In genomic region chr14:68219407-68219806, GRCh38 we compare ENCODE assay signal across 22 cellular contexts.
"Had no signal": no experiment of that assay in that cellular context is flagged by ENCODE, and none has a peak within 500 bp of the region (broad histone marks: within the 10 kb centered on the region; RNA-seq: fewer than 3 reads in every experiment).

No MANE protein-coding gene starts in this region.

- H3K9me3 Mint-ChIP-seq: activated naive CD4-positive, alpha-beta T cell treated with anti-CD3 and anti-CD28 coated beads for 36 hours; activated T-helper 17 cell treated with anti-CD3 and anti-CD28 coated beads, Interleukin-2, amount 50 U/mL, for 72 hours; natural killer cell had no signal

- ATAC-seq: activated naive CD8-positive, alpha-beta T cell treated with anti-CD3 and anti-CD28 coated beads, Interleukin-2, amount 50 U/mL, for 24 hours; activated T-helper 17 cell treated with anti-CD3 and anti-CD28 coated beads, Interleukin-2, amount 50 U/mL, for 72 hours; gastrocnemius medialis; heart right ventricle; left lung; natural killer cell; right cardiac atrium had no signal

- H3K27ac ChIP-seq: gastrocnemius medialis, heart right ventricle, left lung, skin epidermis, transverse colon had no signal

- H3K4me3 Mint-ChIP-seq: activated naive CD4-positive, alpha-beta T cell treated with anti-CD3 and anti-CD28 coated beads for 36 hours; activated naive CD8-positive, alpha-beta T cell treated with anti-CD3 and anti-CD28 coated beads, Interleukin-2, amount 50 U/mL, for 24 hours; activated T-helper 17 cell treated with anti-CD3 and anti-CD28 coated beads, Interleukin-2, amount 50 U/mL, for 72 hours; natural killer cell had no signal

- H3K27ac Mint-ChIP-seq: activated naive CD4-positive, alpha-beta T cell treated with anti-CD3 and anti-CD28 coated beads for 36 hours; activated naive CD8-positive, alpha-beta T cell treated with anti-CD3 and anti-CD28 coated beads, Interleukin-2, amount 50 U/mL, for 24 hours; activated T-helper 17 cell treated with anti-CD3 and anti-CD28 coated beads, Interleukin-2, amount 50 U/mL, for 72 hours; natural killer cell; progenitor cell of endocrine pancreas had no signal

- H3K4me1 ChIP-seq: left lung had no signal

- H3K27me3 ChIP-seq: gastrocnemius medialis, heart right ventricle, left lung, transverse colon had no signal

- H3K4me1 Mint-ChIP-seq: activated T-helper 17 cell treated with anti-CD3 and anti-CD28 coated beads, Interleukin-2, amount 50 U/mL, for 72 hours had no signal

- H3K36me3 ChIP-seq: gastrocnemius medialis, heart right ventricle, left lung, transverse colon had no signal

- H3K4me3 ChIP-seq: gastrocnemius medialis, heart right ventricle, left lung, skin epidermis, transverse colon had no signal

- H3K9me3 ChIP-seq: gastrocnemius medialis, left lung had no signal

- H3K36me3 Mint-ChIP-seq: natural killer cell had no signal

- H3K27me3 Mint-ChIP-seq: activated naive CD8-positive, alpha-beta T cell treated with anti-CD3 and anti-CD28 coated beads, Interleukin-2, amount 50 U/mL, for 24 hours; activated T-helper 17 cell treated with anti-CD3 and anti-CD28 coated beads, Interleukin-2, amount 50 U/mL, for 72 hours; progenitor cell of endocrine pancreas had no signal

- DNase-seq: activated CD4-positive, alpha-beta T cell treated with anti-CD3 and anti-CD28 coated beads for 1 hour; activated CD4-positive, alpha-beta T cell treated with anti-CD3 and anti-CD28 coated beads, Interleukin-2, amount 50 U/mL, for 4 hours; activated naive CD4-positive, alpha-beta T cell treated with anti-CD3 and anti-CD28 coated beads for 36 hours; activated naive CD8-positive, alpha-beta T cell treated with anti-CD3 and anti-CD28 coated beads, Interleukin-2, amount 50 U/mL, for 24 hours; aorta; dermis blood vessel endothelial cell; erythroblast; gastrocnemius medialis; heart right ventricle; left lung; mammary epithelial cell; natural killer cell; occipital lobe; right cardiac atrium; stimulated activated CD4-positive, alpha-beta T cell treated with anti-CD3 and anti-CD28 coated beads, Interleukin-15, amount 100 ng/mL, for 24 hours; stimulated activated CD4-positive, alpha-beta T cell treated with anti-CD3 and anti-CD28 coated beads, Interleukin-4, amount 100 ng/mL, for 1 hour; stimulated activated naive CD4-positive, alpha-beta T cell; T-helper 9 cell; transverse colon had no signal
